In genomic region chr7:4642468-4643203, GRCh38 we compare ENCODE assay signal across 8 cellular contexts. TPM values are rescaled to one million over a fixed set of nuclear protein-coding genes. Genes with fewer than 3 reads are reported as not detected.
A peak's percentile ranks its signal among the peaks of the same experiment; 100 is the strongest.
DNase-seq lines count a peak whose midpoint lies in the region; ATAC-seq and TF ChIP-seq lines count a peak whose summit lies in the region.

No MANE protein-coding gene starts in this region.

- H3K4me1 ChIP-seq in cardiac muscle cell (ENCODE audit: low read depth) (no peaks in the 10 kb centered on the region), adrenal gland (replicated peaks in 1 of 2) (no peaks in the 10 kb centered on the region), liver (ENCODE audit: control insufficient read depth in 4 of 4, insufficient read depth in 4 of 4, low read length in 3 of 4) (peaks cover 0 to 10% (median 2%) of the 10 kb centered on the region in 4 donors)

- H3K4me3 ChIP-seq in cardiac muscle cell = peak overlapping the region; percentile 39
- peak overlapping the region in 3 of 4 donors; percentile 31 to 71 (median 68) for H3K4me3 ChIP-seq in adrenal gland
- H3K4me3 ChIP-seq in liver (ENCODE audit: low read depth in 1 of 3, low read length in 3 of 3) = peak overlapping the region; percentile 40 to 81 (median 56)

- intact Hi-C loops in Right ventricle myocardium superior (cut with DNase I) = loop anchor here (2.0 kb wide), 1 partner anchor 40 kb away; the partner anchor contains the start of gene FOXK1
- intact Hi-C loops in adrenal gland (cut with DNase I) = loop anchor here (5.0 kb wide), 2 partner anchors 40 to 105 kb away; partner anchors contain the start of gene FOXK1 (in 2 of the 2)

- H3K27me3 ChIP-seq in cardiac muscle cell (no peaks in the 10 kb centered on the region), adrenal gland (no peaks in the 10 kb centered on the region), liver (ENCODE audit: control insufficient read depth in 4 of 4, insufficient read depth in 4 of 4, low read length in 3 of 4) (no peaks in the 10 kb centered on the region)

- H3K27ac ChIP-seq in cardiac muscle cell = peak overlapping the region; percentile 32
- H3K27ac ChIP-seq in adrenal gland = peak overlapping the region; percentile 39 to 89 (median 74)
- H3K27ac ChIP-seq in liver (ENCODE audit: low read depth in 1 of 2, low read length in 2 of 2) = peak overlapping the region; percentile 89 to 98

- no peaks in the 10 kb centered on the region for H3K36me3 Mint-ChIP-seq in type B pancreatic cell

- H3K4me3 Mint-ChIP-seq in type B pancreatic cell = peak overlapping the region; percentile 84

- H3K9me3 ChIP-seq in cardiac muscle cell (ENCODE audit: low read depth) = no peaks in the 10 kb centered on the region
- no peaks in the 10 kb centered on the region for H3K9me3 ChIP-seq in adrenal gland (replicated peaks in 1 of 3)
- peaks cover 0 to 2% (median 0%) of the 10 kb centered on the region in 4 donors for H3K9me3 ChIP-seq in liver (ENCODE audit: control insufficient read depth in 4 of 4, low read length in 3 of 4)

- no peak for TF ChIP-seq RAD21 in liver (IDR thresholded peaks at IDR 0.05)

- TF ChIP-seq CTCF in cardiac muscle cell (IDR thresholded peaks at IDR 0.05; ENCODE audit: low read depth, low read length) (no peak), adrenal gland (IDR thresholded peaks at IDR 0.05) (no peak), liver (IDR thresholded peaks at IDR 0.05; ENCODE audit: low read depth, low read length, missing input control) (no peak), type B pancreatic cell (conservative IDR thresholded peaks at IDR 0.05) (no peak)

- TF ChIP-seq POLR2A in adrenal gland (IDR thresholded peaks at IDR 0.05) = no peak

- 57 to 63% (median 61%) methylated on average over 20 of the region's 20 CpGs for WGBS in adrenal gland, 4 donors
- WGBS in liver = 69% methylated on average over 20 of the region's 20 CpGs

- peak overlapping the region; percentile 1 to 53 for H3K9ac ChIP-seq in liver (ENCODE audit: low read depth in 1 of 2, low read length in 2 of 2)

- H3K27ac Mint-ChIP-seq in type B pancreatic cell = peak overlapping the region; percentile 76

- peaks cover 12% of the 10 kb centered on the region for H3K4me1 Mint-ChIP-seq in type B pancreatic cell (ENCODE audit: unreplicated experiment)

- H3K9me3 Mint-ChIP-seq in type B pancreatic cell = no peaks in the 10 kb centered on the region

- H3K36me3 ChIP-seq in cardiac muscle cell = no peaks in the 10 kb centered on the region
- H3K36me3 ChIP-seq in adrenal gland (replicated peaks in 1 of 2) = no peaks in the 10 kb centered on the region
- H3K36me3 ChIP-seq in liver (ENCODE audit: control insufficient read depth in 4 of 4, insufficient read depth in 3 of 4, low read depth in 1 of 4, low read length in 3 of 4) = no peaks in the 10 kb centered on the region

- ATAC-seq in Right ventricle myocardium superior (ENCODE audit: poor library complexity) (no peak), GM21515 (IDR thresholded peaks at IDR 0.05; ENCODE audit: unreplicated experiment) (no peak), left lobe of liver (no peak)

- DNase-seq in cardiac muscle cell (ENCODE audit: low read depth in 1 of 2, low spot score in 1 of 2) = no peak
- DNase-seq in Right ventricle myocardium superior = no peak
- no peak for DNase-seq in adrenal gland
- DNase-seq in type B pancreatic cell (ENCODE audit: extremely low spot score, unreplicated experiment) = no peak
- DNase-seq in stimulated activated CD4-positive, alpha-beta T cell treated with anti-CD3 and anti-CD28 coated beads, Interleukin-4, amount 100 ng/mL, for 1 hour = no peak
- no peak for DNase-seq in left lobe of liver (ENCODE audit: low spot score)

- no peaks in the 10 kb centered on the region for H3K27me3 Mint-ChIP-seq in type B pancreatic cell

TF ChIP-seq in liver, 16 proteins besides CTCF, POLR2A, EP300 and RAD21:
- TF ChIP-seq YY1 (IDR thresholded peaks at IDR 0.05) (no peak), EGR1 (IDR thresholded peaks at IDR 0.05; ENCODE audit: low read depth in 2 of 2) (no peak), HNF4A (conservative IDR thresholded peaks at IDR 0.05) (no peak), ATF3 (IDR thresholded peaks at IDR 0.05) (no peak), RXRA (IDR thresholded peaks at IDR 0.05) (no peak), GABPA (IDR thresholded peaks at IDR 0.05 in 1 of 2, conservative IDR thresholded peaks at IDR 0.05 in 1 of 2) (no peak), SP1 (IDR thresholded peaks at IDR 0.05) (no peak), MAX (IDR thresholded peaks at IDR 0.05) (no peak), NR2F2 (IDR thresholded peaks at IDR 0.05) (no peak)
- TF ChIP-seq, protein P1, sequence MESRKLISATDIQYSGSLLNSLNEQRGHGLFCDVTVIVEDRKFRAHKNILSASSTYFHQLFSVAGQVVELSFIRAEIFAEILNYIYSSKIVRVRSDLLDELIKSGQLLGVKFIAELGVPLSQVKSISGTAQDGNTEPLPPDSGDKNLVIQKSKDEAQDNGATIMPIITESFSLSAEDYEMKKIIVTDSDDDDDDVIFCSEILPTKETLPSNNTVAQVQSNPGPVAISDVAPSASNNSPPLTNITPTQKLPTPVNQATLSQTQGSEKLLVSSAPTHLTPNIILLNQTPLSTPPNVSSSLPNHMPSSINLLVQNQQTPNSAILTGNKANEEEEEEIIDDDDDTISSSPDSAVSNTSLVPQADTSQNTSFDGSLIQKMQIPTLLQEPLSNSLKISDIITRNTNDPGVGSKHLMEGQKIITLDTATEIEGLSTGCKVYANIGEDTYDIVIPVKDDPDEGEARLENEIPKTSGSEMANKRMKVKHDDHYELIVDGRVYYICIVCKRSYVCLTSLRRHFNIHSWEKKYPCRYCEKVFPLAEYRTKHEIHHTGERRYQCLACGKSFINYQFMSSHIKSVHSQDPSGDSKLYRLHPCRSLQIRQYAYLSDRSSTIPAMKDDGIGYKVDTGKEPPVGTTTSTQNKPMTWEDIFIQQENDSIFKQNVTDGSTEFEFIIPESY (IDR thresholded peaks at IDR 0.05) = no peak
TF ChIP-seq in liver: peak in this region for 0.

RNA-seq across cellular contexts. Expression of gene FOXK1, which starts 39.5 kb away (rescaled TPM):
- total RNA-seq in cardiac muscle cell (26.8 and 55.0 TPM in 2 replicates), Right ventricle myocardium superior (16.8 TPM), adrenal gland (10 to 100 TPM; 28.4 to 63.1 (median 42.5) TPM), liver (1 to 10 TPM; 7.5 to 8.5 TPM), type B pancreatic cell (ENCODE audit: low replicate concordance) (55.1 and 55.2 TPM in 2 replicates), left lobe of liver (8.4 TPM)
- polyA plus RNA-seq in cardiac muscle cell (8.7 and 14.4 TPM in 2 replicates), adrenal gland (10 to 100 TPM in 1 of 3 donors, 1 to 10 TPM in 2; 4.8 to 21.3 (median 9.0) TPM), liver (1 to 10 TPM; 1.2 to 1.3 TPM)

Comparison
In these comparisons a context has a peak if more than half of its experiments do, and no peak if none do; other contexts are left out.
1. H3K27ac ChIP-seq: peak in every context shown above with its lines; median percentile 94 in liver; 74 in adrenal gland; 32 in cardiac muscle cell.